Comparison of ENCODE assay signal across 3 cellular contexts in the genomic region with DNA sequence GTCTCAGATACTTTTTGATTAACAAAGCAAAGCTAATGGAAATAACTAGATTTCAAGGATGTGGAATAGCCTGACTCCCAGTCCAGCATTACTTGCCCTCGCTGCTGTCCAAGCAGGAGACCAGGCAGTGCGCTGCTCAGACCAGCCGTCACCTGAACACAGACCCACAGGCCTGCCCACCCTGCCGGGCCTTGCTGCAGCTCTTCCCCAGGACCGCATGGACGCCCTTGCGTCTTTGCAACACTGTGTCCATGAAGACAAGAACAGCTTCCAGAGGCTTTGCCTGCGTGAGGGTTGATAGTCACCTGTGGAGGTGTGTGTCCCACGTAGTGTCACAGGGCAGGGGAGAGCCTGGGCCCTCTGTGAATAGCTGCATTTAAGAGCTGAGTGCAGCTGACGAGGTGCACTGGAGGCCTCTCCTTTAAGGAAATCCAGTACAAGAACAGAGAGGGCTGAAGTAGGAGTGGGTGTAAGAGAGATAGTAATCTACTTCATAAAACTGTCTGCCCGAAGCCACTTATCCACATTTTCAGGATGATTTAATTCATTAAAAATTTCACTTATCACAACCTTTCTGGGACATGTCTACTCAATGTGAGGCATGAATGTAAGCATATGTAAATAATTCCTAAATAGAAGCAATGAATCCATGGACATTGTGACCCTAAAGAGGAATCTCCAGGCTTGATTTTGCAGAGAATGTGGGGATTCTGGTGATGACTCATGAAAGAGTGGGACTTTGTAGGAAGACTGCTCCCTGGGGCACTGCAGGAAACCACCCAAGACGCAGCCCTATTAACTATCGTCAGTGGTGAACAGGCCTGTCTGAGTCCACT.
A peak's percentile ranks its signal among the peaks of the same experiment; 100 is the strongest.
TF ChIP-seq lines count a peak whose summit lies in the region.

No MANE protein-coding gene starts in this region.

TF ChIP-seq in A549, 52 proteins besides CTCF, POLR2A, EP300 and RAD21 (continued from another document):
- TF ChIP-seq FOXS1 (CRISPR knock-in tag; IDR thresholded peaks at IDR 0.05) (no peak), NR3C1 (IDR thresholded peaks at IDR 0.05) (no peak), KDM1A (IDR thresholded peaks at IDR 0.05; ENCODE audit: low read depth) (no peak), MAFK (IDR thresholded peaks at IDR 0.05; ENCODE audit: partially characterized antibody) (no peak), FOSL2 (IDR thresholded peaks at IDR 0.05) (no peak), FOSL2 (CRISPR knock-in tag; IDR thresholded peaks at IDR 0.05) (peak; percentile 31; the same call in 1 of the 2 replicates)
- TF ChIP-seq, protein P1, sequence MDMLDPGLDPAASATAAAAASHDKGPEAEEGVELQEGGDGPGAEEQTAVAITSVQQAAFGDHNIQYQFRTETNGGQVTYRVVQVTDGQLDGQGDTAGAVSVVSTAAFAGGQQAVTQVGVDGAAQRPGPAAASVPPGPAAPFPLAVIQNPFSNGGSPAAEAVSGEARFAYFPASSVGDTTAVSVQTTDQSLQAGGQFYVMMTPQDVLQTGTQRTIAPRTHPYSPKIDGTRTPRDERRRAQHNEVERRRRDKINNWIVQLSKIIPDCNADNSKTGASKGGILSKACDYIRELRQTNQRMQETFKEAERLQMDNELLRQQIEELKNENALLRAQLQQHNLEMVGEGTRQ (IDR thresholded peaks at IDR 0.05), result no peak

TF ChIP-seq in HEK293, 187 proteins besides CTCF, POLR2A, EP300 and RAD21 (continued from another document and continues in another):
- TF ChIP-seq ZNF175 (tag by site-specific recombination; IDR thresholded peaks at IDR 0.05) (no peak), OSR2 (tag by site-specific recombination; IDR thresholded peaks at IDR 0.05) (peak; percentile 30; the same call in 1 of the 2 replicates), GLIS1 (tag by site-specific recombination; IDR thresholded peaks at IDR 0.05) (peak; percentile 86), SALL2 (tag by site-specific recombination; IDR thresholded peaks at IDR 0.05; ENCODE audit: borderline replicate concordance) (no peak), ZFHX2 (tag by site-specific recombination; conservative IDR thresholded peaks at IDR 0.05) (peak; percentile 93), ZNF394 (tag by site-specific recombination; IDR thresholded peaks at IDR 0.05; ENCODE audit: borderline replicate concordance) (no peak), ZNF830 (tag by site-specific recombination; IDR thresholded peaks at IDR 0.05; ENCODE audit: low read depth) (no peak), ZNF544 (tag by site-specific recombination; IDR thresholded peaks at IDR 0.05) (no peak), ZBTB20 (tag by site-specific recombination; IDR thresholded peaks at IDR 0.05) (0 out of 2 replicates have a peak, but pooled peaks have one; percentile 12), ZNF221 (tag by site-specific recombination; IDR thresholded peaks at IDR 0.05; ENCODE audit: borderline replicate concordance) (no peak), KLF8 (tag by site-specific recombination; IDR thresholded peaks at IDR 0.05) (no peak), SCRT2 (tag by site-specific recombination; IDR thresholded peaks at IDR 0.05) (peak; percentile 48; the same call in 1 of the 2 replicates), ZNF121 (tag by site-specific recombination; IDR thresholded peaks at IDR 0.05) (no peak), ZNF398 (tag by site-specific recombination; IDR thresholded peaks at IDR 0.05) (0 out of 2 replicates have a peak, but pooled peaks have one; percentile 30), KLF7 (tag by site-specific recombination; IDR thresholded peaks at IDR 0.05; ENCODE audit: borderline replicate concordance) (no peak), HOXA7 (CRISPR knock-in tag; IDR thresholded peaks at IDR 0.05; ENCODE audit: borderline replicate concordance) (no peak), ZNF555 (tag by site-specific recombination; conservative IDR thresholded peaks at IDR 0.05) (no peak), KLF10 (tag by site-specific recombination; IDR thresholded peaks at IDR 0.05) (no peak; the same call in 1 of the 2 replicates), ZNF654 (tag by site-specific recombination; IDR thresholded peaks at IDR 0.05; ENCODE audit: low read depth) (no peak)
- TF ChIP-seq, protein P2, sequence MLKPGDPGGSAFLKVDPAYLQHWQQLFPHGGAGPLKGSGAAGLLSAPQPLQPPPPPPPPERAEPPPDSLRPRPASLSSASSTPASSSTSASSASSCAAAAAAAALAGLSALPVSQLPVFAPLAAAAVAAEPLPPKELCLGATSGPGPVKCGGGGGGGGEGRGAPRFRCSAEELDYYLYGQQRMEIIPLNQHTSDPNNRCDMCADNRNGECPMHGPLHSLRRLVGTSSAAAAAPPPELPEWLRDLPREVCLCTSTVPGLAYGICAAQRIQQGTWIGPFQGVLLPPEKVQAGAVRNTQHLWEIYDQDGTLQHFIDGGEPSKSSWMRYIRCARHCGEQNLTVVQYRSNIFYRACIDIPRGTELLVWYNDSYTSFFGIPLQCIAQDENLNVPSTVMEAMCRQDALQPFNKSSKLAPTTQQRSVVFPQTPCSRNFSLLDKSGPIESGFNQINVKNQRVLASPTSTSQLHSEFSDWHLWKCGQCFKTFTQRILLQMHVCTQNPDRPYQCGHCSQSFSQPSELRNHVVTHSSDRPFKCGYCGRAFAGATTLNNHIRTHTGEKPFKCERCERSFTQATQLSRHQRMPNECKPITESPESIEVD (tag by site-specific recombination; IDR thresholded peaks at IDR 0.05), result peak; percentile 77
- TF ChIP-seq, protein P3, sequence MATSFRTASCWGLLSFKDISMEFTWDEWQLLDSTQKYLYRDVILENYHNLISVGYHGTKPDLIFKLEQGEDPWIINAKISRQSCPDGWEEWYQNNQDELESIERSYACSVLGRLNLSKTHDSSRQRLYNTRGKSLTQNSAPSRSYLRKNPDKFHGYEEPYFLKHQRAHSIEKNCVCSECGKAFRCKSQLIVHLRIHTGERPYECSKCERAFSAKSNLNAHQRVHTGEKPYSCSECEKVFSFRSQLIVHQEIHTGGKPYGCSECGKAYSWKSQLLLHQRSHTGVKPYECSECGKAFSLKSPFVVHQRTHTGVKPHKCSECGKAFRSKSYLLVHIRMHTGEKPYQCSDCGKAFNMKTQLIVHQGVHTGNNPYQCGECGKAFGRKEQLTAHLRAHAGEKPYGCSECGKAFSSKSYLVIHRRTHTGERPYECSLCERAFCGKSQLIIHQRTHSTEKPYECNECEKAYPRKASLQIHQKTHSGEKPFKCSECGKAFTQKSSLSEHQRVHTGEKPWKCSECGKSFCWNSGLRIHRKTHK (tag by site-specific recombination; IDR thresholded peaks at IDR 0.05), result no peak
- TF ChIP-seq, protein P4, sequence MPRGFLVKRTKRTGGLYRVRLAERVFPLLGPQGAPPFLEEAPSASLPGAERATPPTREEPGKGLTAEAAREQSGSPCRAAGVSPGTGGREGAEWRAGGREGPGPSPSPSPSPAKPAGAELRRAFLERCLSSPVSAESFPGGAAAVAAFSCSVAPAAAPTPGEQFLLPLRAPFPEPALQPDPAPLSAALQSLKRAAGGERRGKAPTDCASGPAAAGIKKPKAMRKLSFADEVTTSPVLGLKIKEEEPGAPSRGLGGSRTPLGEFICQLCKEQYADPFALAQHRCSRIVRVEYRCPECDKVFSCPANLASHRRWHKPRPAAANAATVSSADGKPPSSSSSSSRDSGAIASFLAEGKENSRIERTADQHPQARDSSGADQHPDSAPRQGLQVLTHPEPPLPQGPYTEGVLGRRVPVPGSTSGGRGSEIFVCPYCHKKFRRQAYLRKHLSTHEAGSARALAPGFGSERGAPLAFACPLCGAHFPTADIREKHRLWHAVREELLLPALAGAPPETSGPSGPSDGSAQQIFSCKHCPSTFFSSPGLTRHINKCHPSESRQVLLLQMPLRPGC (tag by site-specific recombination; IDR thresholded peaks at IDR 0.05), result no peak

TF ChIP-seq in K562, 482 proteins besides CTCF, POLR2A, EP300 and RAD21:
- TF ChIP-seq RERE (CRISPR knock-in tag; IDR thresholded peaks at IDR 0.05; ENCODE audit: borderline replicate concordance), result no peak
- TF ChIP-seq ATF3 (IDR thresholded peaks at IDR 0.05), result 0 out of 2 replicates have a peak, but pooled peaks have one; percentile 10
- TF ChIP-seq ATF3 (CRISPR knock-in tag; conservative IDR thresholded peaks at IDR 0.05), result no peak
TF ChIP-seq in K562: peak in this region for 1.
